Comparison of ENCODE assay signal across 25 cellular contexts in the genomic region with DNA sequence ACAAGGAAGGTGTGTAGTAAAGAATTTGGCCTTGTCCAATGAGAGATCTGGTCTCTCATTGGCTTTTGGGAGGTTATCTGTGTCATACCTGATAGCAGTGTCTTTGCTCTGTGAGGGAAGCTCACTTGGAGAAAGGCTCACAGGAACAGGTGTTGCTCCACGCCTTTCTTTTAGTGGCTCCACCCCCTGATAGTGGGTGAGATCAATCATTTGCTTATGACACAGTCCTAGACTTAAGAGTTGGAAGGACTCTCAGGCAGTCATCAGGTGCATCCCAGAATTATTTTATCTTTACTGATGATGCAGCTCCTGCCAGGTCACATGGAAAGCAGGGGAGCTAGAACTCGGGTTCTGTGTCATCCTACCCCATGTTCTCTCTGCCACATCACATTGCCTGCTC. TPM values are rescaled to one million over a fixed set of nuclear protein-coding genes. Genes with fewer than 3 reads are reported as not detected.
DNase-seq lines count a peak whose midpoint lies in the region; ATAC-seq and TF ChIP-seq lines count a peak whose summit lies in the region.
"Had no signal": no experiment of that assay in that cellular context is flagged by ENCODE, and none has a peak within 500 bp of the region (broad histone marks: within the 10 kb centered on the region; RNA-seq: fewer than 3 reads in every experiment).

No MANE protein-coding gene starts in this region.

- H3K36me3 Mint-ChIP-seq in activated CD4-positive, alpha-beta T cell treated with anti-CD3 and anti-CD28 coated beads for 36 hours (ENCODE audit: low read depth): peaks cover 10% of the 10 kb centered on the region
- no peaks in the 10 kb centered on the region for H3K36me3 Mint-ChIP-seq in activated T-helper 17 cell treated with anti-CD3 and anti-CD28 coated beads, Interleukin-2, amount 50 U/mL, for 72 hours (ENCODE audit: low read depth)

- H3K27ac ChIP-seq in transverse colon: peak overlapping the region; percentile 59 to 91 (median 70)
- no peak overlapping the region for H3K27ac ChIP-seq in substantia nigra (ENCODE audit: low read depth, low read length, poor library complexity, severe bottlenecking)
- H3K27ac ChIP-seq: 22Rv1, GM23248 had no signal

- CTCF ChIA-PET in activated CD4-positive, alpha-beta T cell treated with anti-CD3 and anti-CD28 coated beads for 36 hours (lab: Charles Lee): interaction anchor here (0.6 kb wide), 2 partner anchors 9 to 225 kb away, joined by 3 to 4 read pairs; no protein-coding TSS in a partner anchor

- no peaks in the 10 kb centered on the region for H3K27me3 ChIP-seq in transverse colon
- H3K27me3 ChIP-seq: MG63 had no signal

- H3K27me3 Mint-ChIP-seq in activated CD4-positive, alpha-beta T cell treated with anti-CD3 and anti-CD28 coated beads for 36 hours: no peaks in the 10 kb centered on the region
- H3K27me3 Mint-ChIP-seq in activated T-helper 17 cell treated with anti-CD3 and anti-CD28 coated beads, Interleukin-2, amount 50 U/mL, for 72 hours: no peaks in the 10 kb centered on the region
- H3K27me3 Mint-ChIP-seq: CD4-positive, alpha-beta memory T cell had no signal

- DNase-seq in activated CD4-positive, alpha-beta T cell treated with anti-CD3 and anti-CD28 coated beads for 36 hours: no peak
- no peak for DNase-seq in activated CD4-positive, alpha-beta T cell treated with anti-CD3 and anti-CD28 coated beads, Interleukin-2, amount 50 U/mL, for 4 hours
- DNase-seq in mucosa of descending colon (peak in 1 of 3 donors; percentile 81), transverse colon (peak; percentile 67), HuH-7.5 (ENCODE audit: low spot score) (no peak), substantia nigra (lab: John Stamatoyannopoulos, UW) (no peak)
- DNase-seq: ACHN; Calu3; CD4-positive, alpha-beta memory T cell; DMS153; GM23248; MG63; NCI-H1417; NCI-H1694 treated with DMSO at 0.1 percent for 48 hours; NCI-H2081 treated with DMSO at 0.1 percent for 48 hours; NCI-H2171 treated with DMSO at 0.1 percent for 48 hours; NCI-H524 treated with DMSO at 0.1 percent for 48 hours; OCI-M1 had no signal

- peak; percentile 66 for ATAC-seq in activated CD4-positive, alpha-beta T cell treated with anti-CD3 and anti-CD28 coated beads for 36 hours
- peak; percentile 58 for ATAC-seq in activated T-helper 17 cell treated with anti-CD3 and anti-CD28 coated beads, Interleukin-2, amount 50 U/mL, for 72 hours (replicated peaks)
- ATAC-seq in mucosa of descending colon: peak; percentile 59
- no peak for ATAC-seq in HG03520 (IDR thresholded peaks at IDR 0.05; ENCODE audit: unreplicated experiment)
- ATAC-seq: K562, Right ventricle myocardium inferior had no signal

- H3K4me1 ChIP-seq in mucosa of descending colon (ENCODE audit: low read depth) (peaks cover 42% of the 10 kb centered on the region), transverse colon (peaks cover 5 to 61% (median 33%) of the 10 kb centered on the region in 4 donors)

- TF ChIP-seq CTCF in mucosa of descending colon (IDR thresholded peaks at IDR 0.05) (no peak), transverse colon (IDR thresholded peaks at IDR 0.05) (no peak)

- in situ Hi-C loops in transverse colon (cut with MboI; ENCODE audit: low pct_ligation_motif_present in 1 of 4, low pct_unique_long_range_greater_than_20kb in 1 of 4, low sequenced_read_pairs in 3 of 4): no loop called here

- no peak for TF ChIP-seq EP300 in transverse colon (IDR thresholded peaks at IDR 0.05; ENCODE audit: low read depth)

- 40 to 64% methylated on average over 1 to 2 of the region's 2 CpGs for WGBS in transverse colon (ENCODE audit: low coverage in 1 of 2), 2 donors

- no peak for TF ChIP-seq POLR2A in transverse colon (IDR thresholded peaks at IDR 0.05)

- intact Hi-C loops in activated CD4-positive, alpha-beta T cell treated with anti-CD3 and anti-CD28 coated beads for 36 hours (cut with DNase I, micrococcal nuclease): no loop called here
- intact Hi-C loops in mucosa of descending colon (cut with DNase I, micrococcal nuclease): no loop called here
- intact Hi-C loops in transverse colon (cut with DNase I; ENCODE audit: low total_unique reads): no loop called here

- H3K9me3 ChIP-seq in mucosa of descending colon: no peaks in the 10 kb centered on the region
- no peaks in the 10 kb centered on the region for H3K9me3 ChIP-seq in transverse colon
- H3K9me3 ChIP-seq: HAP-1, MG63 had no signal

- H3K36me3 ChIP-seq in mucosa of descending colon (ENCODE audit: low read depth) (no peaks in the 10 kb centered on the region), transverse colon (no peaks in the 10 kb centered on the region)
- H3K36me3 ChIP-seq: MG63 had no signal

- no peaks in the 10 kb centered on the region for H3K9me3 Mint-ChIP-seq in activated CD4-positive, alpha-beta T cell treated with anti-CD3 and anti-CD28 coated beads for 36 hours (ENCODE audit: low read depth)
- no peaks in the 10 kb centered on the region for H3K9me3 Mint-ChIP-seq in activated T-helper 17 cell treated with anti-CD3 and anti-CD28 coated beads, Interleukin-2, amount 50 U/mL, for 72 hours
- H3K9me3 Mint-ChIP-seq: CD4-positive, alpha-beta memory T cell had no signal

- POLR2A ChIA-PET in activated CD4-positive, alpha-beta T cell treated with anti-CD3 and anti-CD28 coated beads for 36 hours (lab: Charles Lee): interaction anchor here (0.6 kb wide), 1 partner anchor 12 kb away, joined by 3 read pairs; no protein-coding TSS in a partner anchor

- no peak overlapping the region for H3K4me3 Mint-ChIP-seq in activated CD4-positive, alpha-beta T cell treated with anti-CD3 and anti-CD28 coated beads for 36 hours
- no peak overlapping the region for H3K4me3 Mint-ChIP-seq in activated T-helper 17 cell treated with anti-CD3 and anti-CD28 coated beads, Interleukin-2, amount 50 U/mL, for 72 hours
- H3K4me3 Mint-ChIP-seq: CD4-positive, alpha-beta memory T cell had no signal

- no peak overlapping the region for H3K4me3 ChIP-seq in mucosa of descending colon
- H3K4me3 ChIP-seq in transverse colon: no peak overlapping the region
- H3K4me3 ChIP-seq: BLaER1 treated with 17β-estradiol and CSF1 and Interleukin-3, amounts not matched to agents 10 nM and 100 nM; GM23248; HAP-1; K562; MG63 had no signal

- peaks cover 26% of the 10 kb centered on the region for H3K4me1 Mint-ChIP-seq in activated CD4-positive, alpha-beta T cell treated with anti-CD3 and anti-CD28 coated beads for 36 hours
- peaks cover 4% of the 10 kb centered on the region for H3K4me1 Mint-ChIP-seq in activated T-helper 17 cell treated with anti-CD3 and anti-CD28 coated beads, Interleukin-2, amount 50 U/mL, for 72 hours

- no peak overlapping the region for H3K27ac Mint-ChIP-seq in activated CD4-positive, alpha-beta T cell treated with anti-CD3 and anti-CD28 coated beads for 36 hours
- no peak overlapping the region for H3K27ac Mint-ChIP-seq in activated T-helper 17 cell treated with anti-CD3 and anti-CD28 coated beads, Interleukin-2, amount 50 U/mL, for 72 hours

RNA-seq across cellular contexts. Expression of a gene that starts 59.4 kb away (rescaled TPM):
- total RNA-seq in activated CD4-positive, alpha-beta T cell treated with anti-CD3 and anti-CD28 coated beads for 36 hours: 100 to 1,000 TPM; 100 to 132 TPM
- 10 to 100 TPM; 17.5 to 43.5 TPM for total RNA-seq in activated T-helper 17 cell treated with anti-CD3 and anti-CD28 coated beads, Interleukin-2, amount 50 U/mL, for 72 hours
- 10 to 100 TPM; 26.9 to 91.5 (median 50.1) TPM for total RNA-seq in mucosa of descending colon
- 100 to 1,000 TPM in 1 of 4 donors, 10 to 100 TPM in 3; 27.0 to 156 (median 57.1) TPM for total RNA-seq in transverse colon
